In genomic region chr1:16206547-16207317, GRCh38 we compare ENCODE assay signal across 1 cellular context.
TF ChIP-seq lines count a peak whose summit lies in the region.

No MANE protein-coding gene starts in this region.

TF ChIP-seq in HepG2, 621 proteins besides CTCF, POLR2A, EP300 and RAD21 (continued from another document and continues in another):
- peak; percentile 68; the same call in 1 of the 2 replicates for TF ChIP-seq ARID4A (CRISPR knock-in tag; IDR thresholded peaks at IDR 0.05; ENCODE audit: borderline replicate concordance)
- TF ChIP-seq ZNF644 (CRISPR knock-in tag; IDR thresholded peaks at IDR 0.05; ENCODE audit: low read depth): no peak
- TF ChIP-seq IRF1 (CRISPR knock-in tag; IDR thresholded peaks at IDR 0.05; ENCODE audit: low read depth): no peak
- TF ChIP-seq ZNF646 (CRISPR knock-in tag; IDR thresholded peaks at IDR 0.05): no peak
- TF ChIP-seq ZNF230 (CRISPR knock-in tag; IDR thresholded peaks at IDR 0.05): no peak
- peak; percentile 64 for TF ChIP-seq SALL1 (CRISPR knock-in tag; IDR thresholded peaks at IDR 0.05)
- no peak for TF ChIP-seq SMARCC2 (IDR thresholded peaks at IDR 0.05)
- no peak for TF ChIP-seq SP1 (IDR thresholded peaks at IDR 0.05)
- peak; percentile 48; the same call in 1 of the 2 replicates for TF ChIP-seq SP1 (CRISPR knock-in tag; IDR thresholded peaks at IDR 0.05)
- TF ChIP-seq ATF1 (CRISPR knock-in tag; IDR thresholded peaks at IDR 0.05): no peak
- TF ChIP-seq ZNF20 (CRISPR knock-in tag; IDR thresholded peaks at IDR 0.05): no peak
- 0 out of 2 replicates have a peak, but pooled peaks have one; percentile 11 for TF ChIP-seq MNT (IDR thresholded peaks at IDR 0.05)
- no peak for TF ChIP-seq ATRX (CRISPR knock-in tag; IDR thresholded peaks at IDR 0.05; ENCODE audit: borderline replicate concordance)
- TF ChIP-seq SRSF9 (IDR thresholded peaks at IDR 0.05; ENCODE audit: borderline replicate concordance, insufficient read depth, low read depth, low read length, poor library complexity, severe bottlenecking): no peak
- TF ChIP-seq ZBTB7A (CRISPR knock-in tag; IDR thresholded peaks at IDR 0.05): no peak
- TF ChIP-seq MEF2D (CRISPR knock-in tag; IDR thresholded peaks at IDR 0.05): no peak
- no peak for TF ChIP-seq GATAD2A (CRISPR knock-in tag; IDR thresholded peaks at IDR 0.05)
- no peak for TF ChIP-seq ZBTB43 (CRISPR knock-in tag; conservative IDR thresholded peaks at IDR 0.05)
- 0 out of 4 replicates have a peak, but pooled peaks of 1 of the 2 experiments have one; percentile 47 for TF ChIP-seq KLF16 (CRISPR knock-in tag; IDR thresholded peaks at IDR 0.05)
- no peak for TF ChIP-seq SP140L (CRISPR knock-in tag; IDR thresholded peaks at IDR 0.05; ENCODE audit: borderline replicate concordance)
- TF ChIP-seq ZNF547 (CRISPR knock-in tag; IDR thresholded peaks at IDR 0.05): peak; percentile 48; the same call in 1 of the 2 replicates
- TF ChIP-seq ZBTB40 (IDR thresholded peaks at IDR 0.05): no peak
- no peak; the same call in none of the 2 replicates for TF ChIP-seq ZBTB40 (CRISPR knock-in tag; IDR thresholded peaks at IDR 0.05)
- TF ChIP-seq PRDM15 (CRISPR knock-in tag; IDR thresholded peaks at IDR 0.05): no peak
- no peak for TF ChIP-seq ZNF382 (CRISPR knock-in tag; IDR thresholded peaks at IDR 0.05; ENCODE audit: borderline replicate concordance)
